17 cellular contexts compared by ENCODE assay signal in the genomic region with DNA sequence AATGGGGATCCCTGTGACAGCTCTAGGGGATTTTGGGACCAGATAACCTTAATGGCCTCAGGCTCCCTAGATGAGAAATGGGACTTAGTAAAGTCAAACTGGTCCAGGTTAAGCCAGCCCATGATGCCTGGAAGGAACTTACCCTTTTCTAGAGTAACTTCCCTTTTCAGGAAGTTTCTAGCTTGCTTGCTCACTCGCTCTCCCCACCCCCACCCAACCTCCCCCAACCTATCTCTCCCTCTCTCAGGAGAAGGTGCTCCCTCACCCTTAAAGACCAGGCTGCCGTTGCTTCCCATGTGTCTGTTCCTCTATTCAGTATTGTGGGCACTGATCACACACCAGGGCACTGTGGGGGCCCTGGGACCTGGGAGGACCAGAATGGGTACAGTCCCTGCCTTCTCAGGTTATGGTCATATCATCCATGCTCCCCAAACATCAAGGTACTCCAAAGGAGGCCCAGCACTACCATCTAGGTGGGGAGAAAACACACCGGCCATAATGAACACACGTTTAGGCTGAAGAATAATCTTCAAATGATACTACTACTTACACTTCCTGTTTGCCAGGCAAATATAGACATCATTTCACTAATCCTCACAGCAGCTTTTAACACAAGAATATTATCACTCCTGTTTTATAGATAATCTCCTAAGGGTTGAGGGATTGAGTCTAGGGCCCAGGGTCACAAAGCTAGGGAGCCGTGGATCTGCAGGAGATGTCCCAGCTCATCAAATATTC. TPM values are rescaled to one million over a fixed set of nuclear protein-coding genes. Genes with fewer than 3 reads are reported as not detected.
DNase-seq lines count a peak whose midpoint lies in the region; ATAC-seq, FAIRE-seq and TF ChIP-seq lines count a peak whose summit lies in the region.
"Had no signal": no experiment of that assay in that cellular context is flagged by ENCODE, and none has a peak within 500 bp of the region (broad histone marks: within the 10 kb centered on the region; RNA-seq: fewer than 3 reads in every experiment).

No MANE protein-coding gene starts in this region.

- no peaks in the 10 kb centered on the region for H3K36me3 ChIP-seq in body of pancreas (replicated peaks in 1 of 2; ENCODE audit: insufficient read depth in 1 of 2, low read depth in 2 of 2)
- peaks cover 0 to 15% (median 0%) of the 10 kb centered on the region in 6 donors for H3K36me3 ChIP-seq in spleen
- H3K36me3 ChIP-seq in mucosa of descending colon (ENCODE audit: low read depth) = no peaks in the 10 kb centered on the region
- H3K36me3 ChIP-seq: transverse colon had no signal

- FAIRE-seq in GM12892 (lab: Jason Lieb, UNC) = peak; percentile 36

- H3K27ac ChIP-seq in body of pancreas = no peak overlapping the region
- H3K27ac ChIP-seq in spleen = peak overlapping the region in 3 of 8 donors; percentile 30 to 45 (median 37)
- H3K27ac ChIP-seq: esophagus squamous epithelium, transverse colon had no signal

- TF ChIP-seq POLR2A in GM12892 (IDR thresholded peaks at IDR 0.05; ENCODE audit: low read depth, low read length) (0 out of 2 replicates have a peak, but pooled peaks have one; percentile 22), body of pancreas (IDR thresholded peaks at IDR 0.05) (no peak), spleen (IDR thresholded peaks at IDR 0.05) (no peak)

- H3K9me3 ChIP-seq in body of pancreas = no peaks in the 10 kb centered on the region
- H3K9me3 ChIP-seq in spleen = no peaks in the 10 kb centered on the region
- H3K9me3 ChIP-seq in mucosa of descending colon = no peaks in the 10 kb centered on the region
- H3K9me3 ChIP-seq: esophagus squamous epithelium, transverse colon had no signal

- ATAC-seq in body of pancreas = no peak
- ATAC-seq in mucosa of descending colon = no peak
- ATAC-seq in GM21576 (IDR thresholded peaks at IDR 0.05; ENCODE audit: unreplicated experiment) = no peak
- ATAC-seq: sciatic nerve had no signal

- TF ChIP-seq CTCF in body of pancreas (IDR thresholded peaks at IDR 0.05) = no peak
- TF ChIP-seq CTCF in spleen (IDR thresholded peaks at IDR 0.05 in 8 of 11, conservative IDR thresholded peaks at IDR 0.05 in 3 of 11) = no peak
- no peak for TF ChIP-seq CTCF in mucosa of descending colon (IDR thresholded peaks at IDR 0.05)

- WGBS in body of pancreas, 2 donors = 75 to 79% methylated on average over 5 of the region's 5 CpGs
- WGBS in spleen, 5 donors = 44 to 62% (median 56%) methylated on average over 5 of the region's 5 CpGs

- DNase-seq in GM12892 (ENCODE audit: insufficient read length) (no peak), NOMO-1 treated with DMSO at 0.1 percent for 48 hours (lab: John Stamatoyannopoulos, UW; ENCODE audit: unreplicated experiment) (peak; percentile 43), body of pancreas (peak in 3 of 4 donors; percentile 1 to 6 (median 2)), spleen (peak; percentile 61), mucosa of descending colon (no peak), nucleus accumbens (lab: John Stamatoyannopoulos, UW) (no peak)
- DNase-seq: activated CD4-positive, alpha-beta T cell treated with anti-CD3 and anti-CD28 coated beads for 48 hours; esophagus squamous epithelium; mesendoderm; NCI-H1417; NCI-H2171; NCI-H748 treated with DMSO at 0.1 percent for 48 hours; occipital lobe; stimulated activated CD4-positive, alpha-beta T cell treated with anti-CD3 and anti-CD28 coated beads, Interleukin-4, amount 100 ng/mL, for 24 hours; transverse colon had no signal

- intact Hi-C loops in body of pancreas (cut with DNase I) = no loop called here
- intact Hi-C loops in spleen (cut with DNase I; ENCODE audit: low total_unique reads) = no loop called here
- intact Hi-C loops in mucosa of descending colon (cut with DNase I, micrococcal nuclease) = no loop called here

- H3K4me1 ChIP-seq in body of pancreas = peaks cover 16% of the 10 kb centered on the region
- H3K4me1 ChIP-seq in spleen = peaks cover 0 to 33% (median 17%) of the 10 kb centered on the region in 6 donors
- no peaks in the 10 kb centered on the region for H3K4me1 ChIP-seq in mucosa of descending colon (ENCODE audit: low read depth)
- H3K4me1 ChIP-seq: esophagus squamous epithelium, transverse colon had no signal

- H3K27me3 ChIP-seq in body of pancreas (no peaks in the 10 kb centered on the region), spleen (replicated peaks in 1 of 7) (no peaks in the 10 kb centered on the region)
- H3K27me3 ChIP-seq: esophagus squamous epithelium, transverse colon had no signal

- H3K4me3 ChIP-seq in body of pancreas (no peak overlapping the region), spleen (no peak overlapping the region), mucosa of descending colon (no peak overlapping the region)
- H3K4me3 ChIP-seq: esophagus squamous epithelium, transverse colon had no signal

RNA-seq across cellular contexts. Expression of gene KCNQ1OT1, which starts 18.2 kb away (rescaled TPM):
- 0.53 TPM for polyA plus RNA-seq in GM12892 (2012; ENCODE audit: missing spikeins)
- 1 to 10 TPM; 3.6 to 9.2 TPM for total RNA-seq in body of pancreas
- 1 to 10 TPM in 6 of 7 donors, under 1 TPM in 1; 0.87 to 3.1 (median 2.1) TPM for total RNA-seq in spleen
- under 1 TPM; 0.02 to 0.16 (median 0.02) TPM for polyA plus RNA-seq in spleen
- 1 to 10 TPM; 1.5 to 1.7 (median 1.7) TPM for total RNA-seq in mucosa of descending colon

Comparison
In these comparisons a context has a peak if more than half of its experiments do, and no peak if none do; other contexts are left out.
1. DNase-seq: peak in NOMO-1 treated with DMSO at 0.1 percent for 48 hours (single experiment), body of pancreas (3 of 4) and spleen (single experiment); none in GM12892 (single experiment), mucosa of descending colon (0 of 3) and nucleus accumbens (0 of 56).